Comparison of ENCODE assay signal across 8 cellular contexts in genomic region chr5:179678238-179679013, GRCh38. TPM values are rescaled to one million over a fixed set of nuclear protein-coding genes. Genes with fewer than 3 reads are reported as not detected.
DNase-seq lines count a peak whose midpoint lies in the region; ATAC-seq and TF ChIP-seq lines count a peak whose summit lies in the region.

No MANE protein-coding gene starts in this region.

- ATAC-seq in HG02571 (IDR thresholded peaks at IDR 0.05; ENCODE audit: unreplicated experiment), result peak; percentile 82

- H3K27ac Mint-ChIP-seq in activated naive CD4-positive, alpha-beta T cell treated with anti-CD3 and anti-CD28 coated beads, Interleukin-2, amount 50 U/mL, for 24 hours, result peak overlapping the region; percentile 93

- peak overlapping the region; percentile 84 for H3K4me3 ChIP-seq in GM08714 (ENCODE audit: low read length)
- H3K4me3 ChIP-seq in SK-N-MC, result peak overlapping the region; percentile 85
- peak overlapping the region; percentile 78 for H3K4me3 ChIP-seq in suprapubic skin

- H3K36me3 Mint-ChIP-seq in activated naive CD4-positive, alpha-beta T cell treated with anti-CD3 and anti-CD28 coated beads, Interleukin-2, amount 50 U/mL, for 24 hours, result peaks cover 7% of the 10 kb centered on the region

- H3K27me3 ChIP-seq in suprapubic skin, result no peaks in the 10 kb centered on the region

- DNase-seq in NAMALWA (ENCODE audit: low spot score), result peak; percentile 96
- DNase-seq in SK-N-MC (ENCODE audit: low read depth, low spot score), result peak; percentile 76
- peak; percentile 97 for DNase-seq in glomerular visceral epithelial cell (ENCODE audit: extremely low spot score)
- DNase-seq in occipital lobe (lab: John Stamatoyannopoulos, UW), result peak; percentile 79
- DNase-seq in suprapubic skin (ENCODE audit: low spot score in 2 of 2), result peak; percentile 95 to 96

- 0% methylated on average over 3 of the region's 75 CpGs for WGBS in suprapubic skin

- no peaks in the 10 kb centered on the region for H3K27me3 Mint-ChIP-seq in activated naive CD4-positive, alpha-beta T cell treated with anti-CD3 and anti-CD28 coated beads, Interleukin-2, amount 50 U/mL, for 24 hours

- TF ChIP-seq CTCF in suprapubic skin (IDR thresholded peaks at IDR 0.05), result no peak

- H3K36me3 ChIP-seq in SK-N-MC (ENCODE audit: insufficient read depth, low read length), result no peaks in the 10 kb centered on the region
- no peaks in the 10 kb centered on the region for H3K36me3 ChIP-seq in suprapubic skin

- no peaks in the 10 kb centered on the region for H3K9me3 Mint-ChIP-seq in activated naive CD4-positive, alpha-beta T cell treated with anti-CD3 and anti-CD28 coated beads, Interleukin-2, amount 50 U/mL, for 24 hours

- peaks cover 30% of the 10 kb centered on the region for H3K4me1 ChIP-seq in suprapubic skin

- peak overlapping the region; percentile 91 for H3K9ac ChIP-seq in SK-N-MC (ENCODE audit: insufficient read length)

- H3K9me3 ChIP-seq in SK-N-MC (ENCODE audit: low read depth, low read length) (no peaks in the 10 kb centered on the region), suprapubic skin (no peaks in the 10 kb centered on the region)

- peak overlapping the region; percentile 98 for H3K4me3 Mint-ChIP-seq in activated naive CD4-positive, alpha-beta T cell treated with anti-CD3 and anti-CD28 coated beads, Interleukin-2, amount 50 U/mL, for 24 hours

- no peak for TF ChIP-seq EP300 in suprapubic skin (IDR thresholded peaks at IDR 0.05)

- peaks cover 36% of the 10 kb centered on the region for H3K4me1 Mint-ChIP-seq in activated naive CD4-positive, alpha-beta T cell treated with anti-CD3 and anti-CD28 coated beads, Interleukin-2, amount 50 U/mL, for 24 hours

- H3K27ac ChIP-seq in SK-N-MC, result peak overlapping the region; percentile 75
- peak overlapping the region; percentile 86 for H3K27ac ChIP-seq in suprapubic skin

- peak in 1 of 2 donors; percentile 64 for TF ChIP-seq POLR2A in suprapubic skin (IDR thresholded peaks at IDR 0.05)

RNA-seq across cellular contexts. Expression of gene CBY3, which starts 2.4 kb away (rescaled TPM):
- total RNA-seq in occipital lobe, result not detected
- not detected for total RNA-seq in suprapubic skin

RNA-seq across cellular contexts. Expression of gene CANX, which starts 20.3 kb away (rescaled TPM):
- total RNA-seq in occipital lobe, result 352 TPM
- total RNA-seq in suprapubic skin, result 100 to 1,000 TPM; 185 to 282 (median 240) TPM

RNA-seq across cellular contexts. Expression of gene MAML1, which starts 54.2 kb away (rescaled TPM):
- total RNA-seq in occipital lobe (9.4 TPM), suprapubic skin (10 to 100 TPM; 26.5 to 45.0 (median 38.6) TPM)

RNA-seq across cellular contexts. Expression of gene HNRNPH1, which starts 55.0 kb away (rescaled TPM):
- total RNA-seq in occipital lobe (755 TPM), suprapubic skin (100 to 1,000 TPM; 260 to 868 (median 295) TPM)

Comparison
In these comparisons a context has a peak if more than half of its experiments do, and no peak if none do; other contexts are left out.
1. Peak in every context shown above with its lines: DNase-seq, ATAC-seq, H3K4me3 ChIP-seq and H3K27ac ChIP-seq.